ENCODE assay signal across 3 cellular contexts in the genomic region with DNA sequence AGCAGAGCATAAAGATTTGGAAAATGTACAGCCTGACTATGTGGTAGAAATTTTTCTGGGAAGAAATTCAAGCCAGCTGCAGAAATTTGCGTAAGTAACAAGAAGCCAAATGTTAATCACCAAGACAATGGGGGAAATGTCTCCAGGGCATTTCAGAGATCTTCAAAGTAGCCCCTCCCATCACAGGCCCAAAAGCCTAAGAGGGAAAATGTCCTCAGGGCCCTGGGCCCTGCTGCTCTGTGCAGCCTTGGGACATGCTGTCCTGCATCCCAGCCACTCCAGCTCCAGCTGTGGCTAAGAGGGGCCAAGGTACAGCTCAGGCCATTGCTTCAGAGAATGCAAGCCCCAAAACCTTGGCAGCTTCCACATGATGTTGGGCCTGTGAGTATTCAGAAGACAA. TPM values are rescaled to one million over a fixed set of nuclear protein-coding genes. Genes with fewer than 3 reads are reported as not detected.
"Had no signal": no experiment of that assay in that cellular context is flagged by ENCODE, and none has a peak within 500 bp of the region (broad histone marks: within the 10 kb centered on the region; RNA-seq: fewer than 3 reads in every experiment).

No MANE protein-coding gene starts in this region.

RNA-seq across cellular contexts. Expression of a gene that starts 19.6 kb away (rescaled TPM):
- total RNA-seq: activated CD4-positive, alpha-beta memory T cell treated with anti-CD3 and anti-CD28 coated beads for 36 hours; activated CD8-positive, alpha-beta T cell treated with anti-CD3 and anti-CD28 coated beads for 36 hours; activated CD8-positive, alpha-beta T cell treated with anti-CD3 and anti-CD28 coated beads, Interleukin-2, amount 10 ng/mL, durations not matched to agents 7 days and 5 days had no signal
